27 cellular contexts compared by ENCODE assay signal in the genomic region with DNA sequence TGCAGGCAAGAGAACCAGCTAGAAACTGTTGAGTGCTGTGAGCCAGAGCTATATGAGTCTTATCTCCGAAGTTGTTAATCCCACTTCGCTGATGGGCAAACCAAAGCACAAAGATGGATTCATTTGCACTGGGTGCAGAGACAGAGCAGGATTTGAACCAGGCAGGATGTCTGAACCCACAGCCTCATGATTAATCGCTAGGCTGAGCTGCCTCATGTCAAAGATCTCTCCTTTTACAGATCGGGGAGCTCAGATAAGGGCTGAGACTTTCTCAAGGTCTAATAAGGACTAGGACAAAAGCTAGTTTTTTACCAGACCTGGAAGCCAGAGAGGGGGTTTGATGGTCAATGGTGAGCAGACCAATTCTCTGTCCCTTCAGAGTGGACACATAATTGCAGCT.
"Had no signal": no experiment of that assay in that cellular context is flagged by ENCODE, and none has a peak within 500 bp of the region (broad histone marks: within the 10 kb centered on the region; RNA-seq: fewer than 3 reads in every experiment).

No MANE protein-coding gene starts in this region.

- H3K36me3 ChIP-seq: brain microvascular endothelial cell had no signal

- DNase-seq: activated CD4-positive, alpha-beta memory T cell treated with anti-CD3 and anti-CD28 coated beads, Interleukin-2, amount 10 ng/mL, durations not matched to agents 7 days and 5 days; activated CD4-positive, alpha-beta T cell treated with anti-CD3 and anti-CD28 coated beads for 4 hours; activated CD4-positive, alpha-beta T cell treated with anti-CD3 and anti-CD28 coated beads, Interleukin-2, amount 10 ng/mL, durations not matched to agents 7 days and 5 days; activated CD4-positive, alpha-beta T cell treated with anti-CD3 and anti-CD28 coated beads, Interleukin-2, amount 50 U/mL, for 4 hours; activated CD4-positive, CD25-positive, alpha-beta regulatory T cell; activated CD4-positive, CD25-positive, alpha-beta regulatory T cell treated with anti-CD3 and anti-CD28 coated beads, Interleukin-2, amount 50 U/mL, for 72 hours; activated CD8-positive, alpha-beta memory T cell treated with anti-CD3 and anti-CD28 coated beads, Interleukin-2, amount 50 U/mL, for 48 hours; activated gamma-delta T cell; activated naive CD4-positive, alpha-beta T cell; activated naive CD4-positive, alpha-beta T cell treated with anti-CD3 and anti-CD28 coated beads, Interleukin-2, amount 10 ng/mL, durations not matched to agents 7 days and 5 days; activated naive CD8-positive, alpha-beta T cell treated with anti-CD3 and anti-CD28 coated beads, Interleukin-2, amount 10 ng/mL, durations not matched to agents 7 days and 5 days; activated T-cell treated with anti-CD3 and anti-CD28 coated beads for 4 hours; activated T-cell treated with anti-CD3 and anti-CD28 coated beads, Interleukin-2, amount 50 U/mL, for 24 hours; activated T-cell treated with anti-CD3 and anti-CD28 coated beads, Interleukin-2, amount 50 U/mL, for 72 hours; amniotic stem cell; anterior cingulate cortex; brain microvascular endothelial cell; dorsolateral prefrontal cortex; effector memory CD4-positive, alpha-beta T cell; endodermal cell; foreskin fibroblast; T-helper 2 cell had no signal

- ATAC-seq: activated naive CD4-positive, alpha-beta T cell treated with anti-CD3 and anti-CD28 coated beads, Interleukin-2, amount 50 U/mL, for 72 hours; activated T-cell treated with anti-CD3 and anti-CD28 coated beads, Interleukin-2, amount 50 U/mL, for 72 hours had no signal

- H3K27ac ChIP-seq: brain microvascular endothelial cell, coronary artery, dorsolateral prefrontal cortex had no signal

- FAIRE-seq: astrocyte, bronchial epithelial cell, frontal cortex had no signal

- H3K27me3 ChIP-seq: dorsolateral prefrontal cortex had no signal

- H3K4me3 ChIP-seq: coronary artery, dorsolateral prefrontal cortex had no signal
